In genomic region chr21:41647806-41648561, GRCh38 we compare ENCODE assay signal across 26 cellular contexts.
A peak's percentile ranks its signal among the peaks of the same experiment; 100 is the strongest.
DNase-seq lines count a peak whose midpoint lies in the region; ATAC-seq and TF ChIP-seq lines count a peak whose summit lies in the region.
"Had no signal": no experiment of that assay in that cellular context is flagged by ENCODE, and none has a peak within 500 bp of the region (broad histone marks: within the 10 kb centered on the region; RNA-seq: fewer than 3 reads in every experiment).

No MANE protein-coding gene starts in this region.

- TF ChIP-seq CTCF in AG10803 (conservative IDR thresholded peaks at IDR 0.05; ENCODE audit: low read length) (no peak), chondrocyte (IDR thresholded peaks at IDR 0.05) (no peak), osteoblast (IDR thresholded peaks at IDR 0.05; ENCODE audit: extremely low read depth, low read depth, low read length) (no peak)

- H3K9me3 ChIP-seq in osteoblast (ENCODE audit: low read depth, low read length): no peaks in the 10 kb centered on the region
- H3K9me3 ChIP-seq: neutrophil, prostate gland, sigmoid colon, upper lobe of left lung had no signal

- no peaks in the 10 kb centered on the region for H4K20me1 ChIP-seq in osteoblast (ENCODE audit: insufficient read depth, low read length)

- no peaks in the 10 kb centered on the region for H3K9me3 Mint-ChIP-seq in chondrocyte (ENCODE audit: low read depth)
- no peaks in the 10 kb centered on the region for H3K9me3 Mint-ChIP-seq in activated naive CD4-positive, alpha-beta T cell treated with anti-CD3 and anti-CD28 coated beads, Interleukin-2, amount 50 U/mL, for 72 hours
- H3K9me3 Mint-ChIP-seq: activated CD4-positive, alpha-beta memory T cell treated with anti-CD3 and anti-CD28 coated beads for 36 hours; activated naive CD4-positive, alpha-beta T cell treated with anti-CD3 and anti-CD28 coated beads, Interleukin-2, amount 10 ng/mL, durations not matched to agents 7 days and 5 days; CD4-positive, alpha-beta T cell had no signal

- H3K36me3 ChIP-seq in osteoblast (ENCODE audit: insufficient read depth, low read length): no peaks in the 10 kb centered on the region
- H3K36me3 ChIP-seq: brain microvascular endothelial cell, neutrophil, prostate gland, sigmoid colon, upper lobe of left lung had no signal

- no peak overlapping the region for H3K4me3 ChIP-seq in AG10803 (ENCODE audit: low read length)
- H3K4me3 ChIP-seq in osteoblast (ENCODE audit: insufficient read depth, low read length): no peak overlapping the region
- H3K4me3 ChIP-seq: K562, prostate gland, sigmoid colon, upper lobe of left lung had no signal

- H3K4me2 ChIP-seq in osteoblast (ENCODE audit: insufficient read depth, low read length): peak overlapping the region; percentile 33

- no peaks in the 10 kb centered on the region for H3K79me2 ChIP-seq in osteoblast (ENCODE audit: insufficient read depth, low read length)

- H2AFZ ChIP-seq in osteoblast (ENCODE audit: low read length): peak overlapping the region; percentile 2

- H3K27ac Mint-ChIP-seq in chondrocyte (ENCODE audit: unreplicated experiment): peak overlapping the region; percentile 84
- H3K27ac Mint-ChIP-seq in activated naive CD4-positive, alpha-beta T cell treated with anti-CD3 and anti-CD28 coated beads, Interleukin-2, amount 50 U/mL, for 72 hours: no peak overlapping the region
- H3K27ac Mint-ChIP-seq: activated CD4-positive, alpha-beta memory T cell treated with anti-CD3 and anti-CD28 coated beads for 36 hours; activated naive CD4-positive, alpha-beta T cell treated with anti-CD3 and anti-CD28 coated beads, Interleukin-2, amount 10 ng/mL, durations not matched to agents 7 days and 5 days; CD4-positive, alpha-beta T cell had no signal

- peak; percentile 79 for DNase-seq in AG10803 (ENCODE audit: low read depth)
- peak; percentile 23 for DNase-seq in EH (ENCODE audit: low read depth)
- no peak for DNase-seq in chondrocyte (ENCODE audit: low spot score)
- DNase-seq in osteoblast (ENCODE audit: insufficient read length, low spot score, missing footprints): no peak
- no peak for DNase-seq in mesenteric fat pad (ENCODE audit: low spot score)
- no peak for DNase-seq in substantia nigra (lab: John Stamatoyannopoulos, UW)
- no peak for DNase-seq in activated naive CD4-positive, alpha-beta T cell treated with anti-CD3 and anti-CD28 coated beads, Interleukin-2, amount 50 U/mL, for 72 hours (ENCODE audit: low spot score in 2 of 2)
- DNase-seq: activated CD4-positive, alpha-beta memory T cell treated with anti-CD3 and anti-CD28 coated beads for 36 hours; activated CD4-positive, CD25-positive, alpha-beta regulatory T cell treated with anti-CD3 and anti-CD28 coated beads, Interleukin-2, amount 50 U/mL, for 72 hours; activated naive CD4-positive, alpha-beta T cell treated with anti-CD3 and anti-CD28 coated beads, Interleukin-2, amount 10 ng/mL, durations not matched to agents 7 days and 5 days; CD4-positive, alpha-beta T cell; hippocampal formation; left colon; NCI-H1092; NCI-H1694; NCI-H2171; NCI-H510A; RPMI8226; sigmoid colon; stimulated activated CD4-positive, alpha-beta T cell treated with anti-CD3 and anti-CD28 coated beads, Interleukin-4, amount 100 ng/mL, for 4 hours; T-helper 2 cell; upper lobe of left lung had no signal

- H3K27me3 Mint-ChIP-seq in chondrocyte (ENCODE audit: low read depth): no peaks in the 10 kb centered on the region

- peaks cover 29% of the 10 kb centered on the region for H3K4me1 ChIP-seq in osteoblast (ENCODE audit: insufficient read depth, low read length)
- H3K4me1 ChIP-seq: prostate gland, sigmoid colon had no signal

- no peak for ATAC-seq in activated naive CD4-positive, alpha-beta T cell treated with anti-CD3 and anti-CD28 coated beads, Interleukin-2, amount 50 U/mL, for 72 hours
- ATAC-seq: K562, left colon had no signal

- no peak overlapping the region for H3K4me3 Mint-ChIP-seq in chondrocyte (ENCODE audit: unreplicated experiment)
- H3K4me3 Mint-ChIP-seq: activated CD4-positive, alpha-beta memory T cell treated with anti-CD3 and anti-CD28 coated beads for 36 hours; activated naive CD4-positive, alpha-beta T cell treated with anti-CD3 and anti-CD28 coated beads, Interleukin-2, amount 10 ng/mL, durations not matched to agents 7 days and 5 days; CD4-positive, alpha-beta T cell had no signal

- no peaks in the 10 kb centered on the region for H3K36me3 Mint-ChIP-seq in chondrocyte (ENCODE audit: low read depth)
- H3K36me3 Mint-ChIP-seq in activated naive CD4-positive, alpha-beta T cell treated with anti-CD3 and anti-CD28 coated beads, Interleukin-2, amount 50 U/mL, for 72 hours: no peaks in the 10 kb centered on the region
- H3K36me3 Mint-ChIP-seq: activated CD4-positive, alpha-beta memory T cell treated with anti-CD3 and anti-CD28 coated beads for 36 hours; activated naive CD4-positive, alpha-beta T cell treated with anti-CD3 and anti-CD28 coated beads, Interleukin-2, amount 10 ng/mL, durations not matched to agents 7 days and 5 days had no signal

- H3K27ac ChIP-seq in osteoblast (ENCODE audit: low read depth, low read length) (peak overlapping the region; percentile 41), substantia nigra (ENCODE audit: low read depth, low read length, poor library complexity, severe bottlenecking) (no peak overlapping the region)
- H3K27ac ChIP-seq: neutrophil, prostate gland, sigmoid colon, upper lobe of left lung had no signal

- H3K4me1 Mint-ChIP-seq in chondrocyte (ENCODE audit: low read depth): peaks cover 40% of the 10 kb centered on the region
- H3K4me1 Mint-ChIP-seq: activated naive CD4-positive, alpha-beta T cell treated with anti-CD3 and anti-CD28 coated beads, Interleukin-2, amount 10 ng/mL, durations not matched to agents 7 days and 5 days had no signal

- H3K27me3 ChIP-seq in osteoblast (ENCODE audit: insufficient read depth, low read length): no peaks in the 10 kb centered on the region
- H3K27me3 ChIP-seq: brain microvascular endothelial cell, upper lobe of left lung had no signal

Comparison
In these comparisons a context has a peak if more than half of its experiments do, and no peak if none do; other contexts are left out.
1. DNase-seq: peak in AG10803 (single experiment) and EH (single experiment); none in chondrocyte (single experiment), osteoblast (single experiment), mesenteric fat pad (single experiment), substantia nigra (0 of 49) and activated naive CD4-positive, alpha-beta T cell treated with anti-CD3 and anti-CD28 coated beads, Interleukin-2, amount 50 U/mL, for 72 hours (0 of 2).